12 cellular contexts compared by ENCODE assay signal in the genomic region with DNA sequence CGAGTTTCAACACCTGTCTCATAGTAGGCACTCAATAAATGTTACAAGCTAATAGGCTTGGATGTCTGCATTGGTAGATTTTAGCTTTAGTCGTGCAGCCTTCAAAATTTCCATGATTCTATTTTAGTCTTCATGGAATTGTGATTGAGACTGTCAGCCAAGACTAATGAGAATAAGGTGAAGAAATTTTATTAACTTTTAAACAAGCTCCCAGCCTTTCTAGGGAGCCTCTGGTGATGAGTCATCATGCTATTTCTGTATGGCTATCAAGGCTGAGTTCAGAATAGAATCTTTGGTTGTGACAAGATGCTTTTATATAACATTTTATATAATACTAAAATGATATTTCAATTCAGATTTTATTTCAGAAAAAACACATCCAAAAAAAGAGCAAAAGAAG.
"Had no signal": no experiment of that assay in that cellular context is flagged by ENCODE, and none has a peak within 500 bp of the region (broad histone marks: within the 10 kb centered on the region; RNA-seq: fewer than 3 reads in every experiment).

No MANE protein-coding gene starts in this region.

- ATAC-seq: activated T-cell treated with anti-CD3 and anti-CD28 coated beads, Interleukin-2, amount 50 U/mL, for 4 hours had no signal

- H3K27me3 ChIP-seq: ovary, thyroid gland had no signal

- H3K36me3 ChIP-seq: ovary, thyroid gland had no signal

- H3K4me1 ChIP-seq: thyroid gland had no signal

- H3K4me3 ChIP-seq: ovary, thyroid gland had no signal

- H3K27ac ChIP-seq: ovary, thyroid gland had no signal

- H3K9me3 ChIP-seq: ovary, thyroid gland had no signal

- DNase-seq: activated CD4-positive, alpha-beta T cell treated with anti-CD3 and anti-CD28 coated beads for 1 hour; activated CD4-positive, alpha-beta T cell treated with anti-CD3 and anti-CD28 coated beads, Interleukin-2, amount 50 U/mL, for 48 hours; activated effector memory CD4-positive, alpha-beta T cell treated with anti-CD3 and anti-CD28 coated beads, Interleukin-2, amount 50 U/mL, for 16 hours; activated T-cell treated with anti-CD3 and anti-CD28 coated beads, Interleukin-2, amount 50 U/mL, for 4 hours; central memory CD4-positive, alpha-beta T cell; cortex of kidney; effector memory CD4-positive, alpha-beta T cell; erythroblast; mesendoderm; ovary; small intestine; thyroid gland had no signal
